Comparison of ENCODE assay signal across 35 cellular contexts in the genomic region with DNA sequence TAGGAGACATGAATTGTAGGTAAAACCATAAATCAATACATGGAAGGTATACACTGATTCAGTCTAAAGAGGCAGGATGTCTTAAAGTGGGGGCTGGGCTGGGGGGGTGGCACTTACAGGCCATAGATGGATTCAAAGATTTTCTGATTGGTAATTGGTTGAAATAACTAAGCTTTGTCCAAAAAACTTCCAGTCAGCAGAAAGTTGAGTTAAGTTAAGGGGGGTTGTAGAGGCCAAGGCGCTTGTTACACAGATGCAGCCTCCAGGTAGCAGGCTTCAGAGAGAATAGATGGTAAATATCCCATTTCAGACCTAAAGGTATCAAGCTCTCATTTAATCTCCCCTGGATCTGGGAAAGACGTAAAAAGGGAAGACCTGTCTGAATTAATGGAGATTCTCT.
"Had no signal": no experiment of that assay in that cellular context is flagged by ENCODE, and none has a peak within 500 bp of the region (broad histone marks: within the 10 kb centered on the region; RNA-seq: fewer than 3 reads in every experiment).

No MANE protein-coding gene starts in this region.

- H3K36me3 ChIP-seq: MG63 had no signal

- H3K4me3 ChIP-seq: MG63 had no signal

- H3K27me3 ChIP-seq: MG63 had no signal

- DNase-seq: Karpas-422, Kasumi-1, MG63, MM.1S, MV-4-11, NCI-H1048, NCI-H1092, NCI-H1092 treated with DMSO at 0.1 percent for 48 hours, NCI-H1105, NCI-H1105 treated with DMSO at 0.1 percent for 48 hours, NCI-H1417, NCI-H1417 treated with DMSO at 0.1 percent for 48 hours, NCI-H1436, NCI-H1436 treated with DMSO at 0.1 percent for 48 hours, NCI-H146, NCI-H1694, NCI-H1694 treated with DMSO at 0.1 percent for 48 hours, NCI-H187, NCI-H187 treated with DMSO at 0.1 percent for 48 hours, NCI-H1930, NCI-H2029, NCI-H2029 treated with DMSO at 0.1 percent for 48 hours, NCI-H2081, NCI-H2081 treated with DMSO at 0.1 percent for 48 hours, NCI-H2107, NCI-H2171, NCI-H2171 treated with DMSO at 0.1 percent for 48 hours, NCI-H2227 treated with DMSO at 0.1 percent for 48 hours, NCI-H226, NCI-H345, NCI-H446, NCI-H446 treated with DMSO at 0.1 percent for 48 hours, NCI-H510A, NCI-H510A treated with DMSO at 0.1 percent for 48 hours, NCI-H524 had no signal

- H3K9me3 ChIP-seq: MG63 had no signal
